In genomic region chr13:99495478-99496321, GRCh38 we compare ENCODE assay signal across 8 cellular contexts. TPM values are rescaled to one million over a fixed set of nuclear protein-coding genes. Genes with fewer than 3 reads are reported as not detected.
DNase-seq lines count a peak whose midpoint lies in the region; ATAC-seq and TF ChIP-seq lines count a peak whose summit lies in the region.

No MANE protein-coding gene starts in this region.

- H3K4me3 Mint-ChIP-seq in activated T-cell treated with anti-CD3 and anti-CD28 coated beads, Interleukin-2, amount 50 U/mL, for 24 hours: peak overlapping the region; percentile 84

- H3K27ac Mint-ChIP-seq in activated T-cell treated with anti-CD3 and anti-CD28 coated beads, Interleukin-2, amount 50 U/mL, for 24 hours: peak overlapping the region; percentile 96

- TF ChIP-seq CTCF in left lung (IDR thresholded peaks at IDR 0.05) (no peak), body of pancreas (IDR thresholded peaks at IDR 0.05) (no peak)

- peak overlapping the region; percentile 43 for H3K4me3 ChIP-seq in SJSA1
- peak overlapping the region; percentile 2 to 43 for H3K4me3 ChIP-seq in left lung
- peak overlapping the region; percentile 18 for H3K4me3 ChIP-seq in thymus (ENCODE audit: low read length)
- H3K4me3 ChIP-seq in body of pancreas: no peak overlapping the region

- H3K9me3 Mint-ChIP-seq in activated T-cell treated with anti-CD3 and anti-CD28 coated beads, Interleukin-2, amount 50 U/mL, for 24 hours: peaks cover 11% of the 10 kb centered on the region

- H3K36me3 ChIP-seq in SJSA1 (no peaks in the 10 kb centered on the region), left lung (no peaks in the 10 kb centered on the region), thymus (ENCODE audit: control insufficient read depth, insufficient read depth) (no peaks in the 10 kb centered on the region), body of pancreas (replicated peaks in 1 of 2; ENCODE audit: insufficient read depth in 1 of 2, low read depth in 2 of 2) (no peaks in the 10 kb centered on the region)

- no peaks in the 10 kb centered on the region for H3K27me3 Mint-ChIP-seq in activated T-cell treated with anti-CD3 and anti-CD28 coated beads, Interleukin-2, amount 50 U/mL, for 24 hours

- intact Hi-C loops in left lung (cut with DNase I) (no loop called here), body of pancreas (cut with DNase I) (no loop called here)

- H3K4me1 ChIP-seq in SJSA1 (replicated peaks) (peaks cover 30% of the 10 kb centered on the region), left lung (peaks cover 11 to 49% of the 10 kb centered on the region in 2 donors), thymus (ENCODE audit: control insufficient read depth, insufficient read depth, low read length) (peaks cover 13% of the 10 kb centered on the region), body of pancreas (peaks cover 19% of the 10 kb centered on the region)

- peaks cover 55% of the 10 kb centered on the region for H3K4me1 Mint-ChIP-seq in activated T-cell treated with anti-CD3 and anti-CD28 coated beads, Interleukin-2, amount 50 U/mL, for 24 hours (ENCODE audit: low read depth)

- H3K36me3 Mint-ChIP-seq in activated T-cell treated with anti-CD3 and anti-CD28 coated beads, Interleukin-2, amount 50 U/mL, for 24 hours (ENCODE audit: low read depth): peaks cover 17% of the 10 kb centered on the region

- no peak for DNase-seq in activated T-cell treated with anti-CD3 and anti-CD28 coated beads, Interleukin-2, amount 50 U/mL, for 24 hours
- DNase-seq in activated T-cell treated with anti-CD3 and anti-CD28 coated beads for 4 hours (no peak), SJSA1 (ENCODE audit: low read depth in 1 of 2, low spot score in 2 of 2) (no peak), left lung (no peak), H4 (ENCODE audit: low spot score) (no peak), NCI-H2196 (lab: John Stamatoyannopoulos, UW; ENCODE audit: unreplicated experiment) (no peak), body of pancreas (no peak)

- 77% methylated on average over 10 of the region's 10 CpGs for WGBS in thymus
- 80 to 86% methylated on average over 10 of the region's 10 CpGs for WGBS in body of pancreas, 2 donors

- H3K27ac ChIP-seq in SJSA1 (peak overlapping the region; percentile 71), left lung (peak overlapping the region; percentile 65 to 90), thymus (ENCODE audit: low read depth) (peak overlapping the region; percentile 78), body of pancreas (peak overlapping the region in 1 of 4 donors; percentile 54)

- no peak for TF ChIP-seq POLR2A in body of pancreas (IDR thresholded peaks at IDR 0.05)

- H3K9me3 ChIP-seq in SJSA1 (replicated peaks) (no peaks in the 10 kb centered on the region), left lung (no peaks in the 10 kb centered on the region), thymus (ENCODE audit: control insufficient read depth) (no peaks in the 10 kb centered on the region), body of pancreas (no peaks in the 10 kb centered on the region)

- ATAC-seq in left lung: no peak
- no peak for ATAC-seq in body of pancreas

- H3K27me3 ChIP-seq in SJSA1 (replicated peaks) (no peaks in the 10 kb centered on the region), left lung (no peaks in the 10 kb centered on the region), thymus (ENCODE audit: control insufficient read depth, insufficient read depth) (no peaks in the 10 kb centered on the region), body of pancreas (no peaks in the 10 kb centered on the region)

RNA-seq across cellular contexts. Expression of gene TM9SF2, which starts 5.6 kb away (rescaled TPM):
- total RNA-seq in SJSA1 (2014; rRNA removed; shearing (Covaris generic)): 686 and 846 TPM in 2 replicates
- total RNA-seq in left lung (100 to 1,000 TPM; 150 to 155 TPM), body of pancreas (10 to 100 TPM; 49.8 to 63.6 TPM)
- 61.6 TPM for polyA plus RNA-seq in thymus
- total RNA-seq in H4 (2014; rRNA removed; shearing (Covaris generic)): 112 and 127 TPM in 2 replicates

Comparison
In these comparisons a context has a peak if more than half of its experiments do, and no peak if none do; other contexts are left out.
1. H3K4me3 ChIP-seq: peak in SJSA1 (single experiment), left lung (2 of 2) and thymus (single experiment); none in body of pancreas (0 of 2).